In genomic region chr12:46214668-46215429, GRCh38 we compare ENCODE assay signal across 9 cellular contexts. TPM values are rescaled to one million over a fixed set of nuclear protein-coding genes. Genes with fewer than 3 reads are reported as not detected.
DNase-seq lines count a peak whose midpoint lies in the region; ATAC-seq and TF ChIP-seq lines count a peak whose summit lies in the region.
"Had no signal": no experiment of that assay in that cellular context is flagged by ENCODE, and none has a peak within 500 bp of the region (broad histone marks: within the 10 kb centered on the region; RNA-seq: fewer than 3 reads in every experiment).

No MANE protein-coding gene starts in this region.

- H3K27ac ChIP-seq in left lung (peak overlapping the region in 1 of 2 donors; percentile 35), thymus (ENCODE audit: low read depth) (peak overlapping the region; percentile 92)

- H3K4me3 ChIP-seq in left lung (no peak overlapping the region), thymus (ENCODE audit: low read length) (no peak overlapping the region)

- POLR2A ChIA-PET in activated CD8-positive, alpha-beta T cell treated with anti-CD3 and anti-CD28 coated beads for 36 hours (lab: Charles Lee): interaction anchor here (0.6 to 9.0 kb wide), 14 partner anchors 8 to 157 kb away, joined by 3 to 168 read pairs (median 5); partner anchors contain the start of gene SLC38A1
- POLR2A ChIA-PET in GM10248 (lab: Yijun Ruan, JAX): interaction anchor here (0.5 to 0.9 kb wide), 2 partner anchors 15 to 264 kb away, joined by 3 read pairs; no protein-coding TSS in a partner anchor

- H3K9me3 ChIP-seq in left lung (no peaks in the 10 kb centered on the region), thymus (ENCODE audit: control insufficient read depth) (no peaks in the 10 kb centered on the region)

- H3K27me3 Mint-ChIP-seq in activated CD8-positive, alpha-beta T cell treated with anti-CD3 and anti-CD28 coated beads for 36 hours: no peaks in the 10 kb centered on the region

- H3K4me1 Mint-ChIP-seq in activated CD8-positive, alpha-beta T cell treated with anti-CD3 and anti-CD28 coated beads for 36 hours (ENCODE audit: low read depth): peaks cover 95% of the 10 kb centered on the region

- DNase-seq in NOMO-1 treated with DMSO at 0.1 percent for 48 hours (lab: John Stamatoyannopoulos, UW; ENCODE audit: unreplicated experiment) (peak; percentile 17), NOMO-1 treated with dmso at 0.1 percent for 144 hours (lab: John Stamatoyannopoulos, UW; ENCODE audit: unreplicated experiment) (no peak), left lung (no peak), GM10248 (ENCODE audit: extremely low spot score) (no peak), iPS-NIHi7 (ENCODE audit: extremely low spot score) (no peak)
- DNase-seq in activated CD8-positive, alpha-beta T cell treated with anti-CD3 and anti-CD28 coated beads for 36 hours: peak; percentile 94

- intact Hi-C loops in activated CD8-positive, alpha-beta T cell treated with anti-CD3 and anti-CD28 coated beads for 36 hours (cut with micrococcal nuclease): loop anchor here (5.0 kb wide), 1 partner anchor 157 kb away; the partner anchor contains the start of gene SLC38A2
- intact Hi-C loops in left lung (cut with DNase I): no loop called here

- ATAC-seq in HG03520 (IDR thresholded peaks at IDR 0.05; ENCODE audit: unreplicated experiment) (peak; percentile 51), left lung (peak; percentile 4)
- ATAC-seq in activated CD8-positive, alpha-beta T cell treated with anti-CD3 and anti-CD28 coated beads for 36 hours: peak; percentile 64

- H3K9me3 Mint-ChIP-seq in activated CD8-positive, alpha-beta T cell treated with anti-CD3 and anti-CD28 coated beads for 36 hours: no peaks in the 10 kb centered on the region
- H3K9me3 Mint-ChIP-seq: neural crest cell had no signal

- H3K36me3 ChIP-seq in left lung (no peaks in the 10 kb centered on the region), thymus (ENCODE audit: control insufficient read depth, insufficient read depth) (peaks cover 5% of the 10 kb centered on the region)

- peaks cover 84% of the 10 kb centered on the region for H3K36me3 Mint-ChIP-seq in activated CD8-positive, alpha-beta T cell treated with anti-CD3 and anti-CD28 coated beads for 36 hours (ENCODE audit: low read depth)

- CTCF ChIA-PET in activated CD8-positive, alpha-beta T cell treated with anti-CD3 and anti-CD28 coated beads for 36 hours (lab: Charles Lee): interaction anchor here (0.7 to 1.6 kb wide), 8 partner anchors 10 to 90 kb away, joined by 3 to 6 read pairs (median 4); partner anchors contain the start of gene SLC38A1
- CTCF ChIA-PET in GM10248 (lab: Yijun Ruan, JAX): interaction anchor here (1.5 to 1.9 kb wide), 4 partner anchors 10 to 89 kb away, joined by 4 to 6 read pairs (median 4); no protein-coding TSS in a partner anchor

- H3K27ac Mint-ChIP-seq in activated CD8-positive, alpha-beta T cell treated with anti-CD3 and anti-CD28 coated beads for 36 hours: peak overlapping the region; percentile 99

- no peaks in the 10 kb centered on the region for H3K27me3 ChIP-seq in left lung
- no peaks in the 10 kb centered on the region for H3K27me3 ChIP-seq in thymus (ENCODE audit: control insufficient read depth, insufficient read depth)

- no peak for TF ChIP-seq CTCF in activated CD8-positive, alpha-beta T cell treated with anti-CD3 and anti-CD28 coated beads for 36 hours (IDR thresholded peaks at IDR 0.05)
- no peak for TF ChIP-seq CTCF in left lung (IDR thresholded peaks at IDR 0.05)
- no peak for TF ChIP-seq CTCF in GM10248 (IDR thresholded peaks at IDR 0.05; ENCODE audit: control extremely low read depth, extremely low read depth, low read depth, missing control alignments)

- H3K4me1 ChIP-seq in left lung (peaks cover 0 to 61% of the 10 kb centered on the region in 2 donors), thymus (ENCODE audit: control insufficient read depth, insufficient read depth, low read length) (peaks cover 50% of the 10 kb centered on the region)

- 43% methylated on average over 7 of the region's 7 CpGs for WGBS in thymus

- H3K4me3 Mint-ChIP-seq in activated CD8-positive, alpha-beta T cell treated with anti-CD3 and anti-CD28 coated beads for 36 hours: peak overlapping the region; percentile 68
- H3K4me3 Mint-ChIP-seq: neural crest cell had no signal

RNA-seq across cellular contexts. Expression of gene SLC38A1, which starts 54.0 kb away (rescaled TPM):
- total RNA-seq in activated CD8-positive, alpha-beta T cell treated with anti-CD3 and anti-CD28 coated beads for 36 hours: 100 to 1,000 TPM; 167 to 168 TPM
- 10 to 100 TPM; 58.7 to 67.5 TPM for total RNA-seq in left lung
- polyA plus RNA-seq in thymus: 54.4 TPM

Comparison
In these comparisons a context has a peak if more than half of its experiments do, and no peak if none do; other contexts are left out.
1. DNase-seq: peak in NOMO-1 treated with DMSO at 0.1 percent for 48 hours (single experiment) and activated CD8-positive, alpha-beta T cell treated with anti-CD3 and anti-CD28 coated beads for 36 hours (single experiment); none in NOMO-1 treated with dmso at 0.1 percent for 144 hours (single experiment), left lung (0 of 2), GM10248 (single experiment) and iPS-NIHi7 (single experiment).
2. ATAC-seq: peak in every context shown above with its lines; median percentile 64 in activated CD8-positive, alpha-beta T cell treated with anti-CD3 and anti-CD28 coated beads for 36 hours; 51 in HG03520; 4 in left lung.